ENCODE assay signal across 38 cellular contexts in the genomic region with DNA sequence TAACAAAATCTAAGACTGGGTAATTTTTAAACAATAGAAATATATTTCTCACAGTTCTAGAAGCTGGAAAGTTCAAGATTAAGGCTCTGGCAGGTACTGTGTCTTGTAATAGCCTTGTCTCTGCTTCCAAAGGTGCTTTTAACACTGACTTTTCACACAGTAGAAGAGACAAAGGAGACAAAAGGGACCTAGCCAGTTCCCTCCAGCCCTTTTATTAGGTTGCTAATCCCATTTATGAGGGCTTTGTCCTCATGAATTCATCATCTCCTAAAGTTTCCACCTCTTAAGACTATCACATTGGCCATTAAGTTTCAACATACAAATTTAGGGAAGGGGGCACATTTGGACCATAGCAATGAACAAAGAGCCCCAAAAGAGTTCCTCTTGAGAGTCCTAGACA. TPM values are rescaled to one million over a fixed set of nuclear protein-coding genes. Genes with fewer than 3 reads are reported as not detected.
"Had no signal": no experiment of that assay in that cellular context is flagged by ENCODE, and none has a peak within 500 bp of the region (broad histone marks: within the 10 kb centered on the region; RNA-seq: fewer than 3 reads in every experiment).

No MANE protein-coding gene starts in this region.

- H3K36me3 ChIP-seq: MG63 had no signal

- H3K9ac ChIP-seq: KMS-11 had no signal

- H3K4me2 ChIP-seq: KMS-11 had no signal

- H3K4me3 ChIP-seq: MG63 had no signal

- DNase-seq: Karpas-422, Kasumi-1, KG1, MG63, MM.1S, MV-4-11, NCI-H1048, NCI-H1092, NCI-H1092 treated with DMSO at 0.1 percent for 48 hours, NCI-H1105, NCI-H1105 treated with DMSO at 0.1 percent for 48 hours, NCI-H1417, NCI-H1417 treated with DMSO at 0.1 percent for 48 hours, NCI-H1436, NCI-H1436 treated with DMSO at 0.1 percent for 48 hours, NCI-H146, NCI-H1694, NCI-H1694 treated with DMSO at 0.1 percent for 48 hours, NCI-H187, NCI-H187 treated with DMSO at 0.1 percent for 48 hours, NCI-H1930, NCI-H2029, NCI-H2029 treated with DMSO at 0.1 percent for 48 hours, NCI-H2081, NCI-H2081 treated with DMSO at 0.1 percent for 48 hours, NCI-H2107, NCI-H2171, NCI-H2171 treated with DMSO at 0.1 percent for 48 hours, NCI-H2227 treated with DMSO at 0.1 percent for 48 hours, NCI-H226, NCI-H345, NCI-H446 treated with DMSO at 0.1 percent for 48 hours, NCI-H510A, NCI-H510A treated with DMSO at 0.1 percent for 48 hours had no signal

- H3K27ac ChIP-seq: KMS-11 had no signal

- H3K9me3 ChIP-seq: MG63 had no signal

RNA-seq across cellular contexts. Expression of a gene that starts 40.7 kb away (rescaled TPM):
- total RNA-seq: LHCN-M2, MCF 10A, NCI-H460 had no signal
